1 cellular context compared by ENCODE assay signal in genomic region chr9:116701940-116702642, GRCh38.
A peak's percentile ranks its signal among the peaks of the same experiment; 100 is the strongest.
TF ChIP-seq lines count a peak whose summit lies in the region.

No MANE protein-coding gene starts in this region.

TF ChIP-seq in IMR-90, 13 proteins besides CTCF, POLR2A, EP300 and RAD21:
- TF ChIP-seq FOS (IDR thresholded peaks at IDR 0.05; ENCODE audit: low read depth, low read length) (no peak), CEBPB (IDR thresholded peaks at IDR 0.05; ENCODE audit: low read depth, low read length) (0 out of 2 replicates have a peak, but pooled peaks have one; percentile 22)
TF ChIP-seq in IMR-90: peak in this region for 1.
